In the genomic region with DNA sequence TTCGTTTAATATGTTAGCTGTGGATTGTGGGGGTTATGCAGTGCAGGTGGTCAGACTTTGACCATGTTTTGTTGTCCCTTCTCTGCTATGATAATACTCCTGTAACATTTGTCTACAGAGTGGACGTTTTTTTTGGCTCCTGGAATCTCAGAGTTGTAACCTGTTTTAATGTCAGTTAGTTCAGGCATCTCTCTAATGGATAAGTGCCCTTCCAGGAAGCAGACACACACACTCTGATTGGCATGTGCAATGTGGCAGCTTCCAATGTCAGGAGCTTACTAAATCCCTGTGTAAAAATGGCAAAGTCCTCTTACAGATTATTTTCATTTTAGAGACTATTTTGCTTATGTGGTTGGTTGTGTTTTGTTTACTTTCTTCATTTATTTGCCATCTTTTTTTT, we compare ENCODE assay signal across 24 cellular contexts.
A peak's percentile ranks its signal among the peaks of the same experiment; 100 is the strongest.
DNase-seq lines count a peak whose midpoint lies in the region; ATAC-seq and TF ChIP-seq lines count a peak whose summit lies in the region.
"Had no signal": no experiment of that assay in that cellular context is flagged by ENCODE, and none has a peak within 500 bp of the region (broad histone marks: within the 10 kb centered on the region; RNA-seq: fewer than 3 reads in every experiment).

No MANE protein-coding gene starts in this region.

- H3K9me2 ChIP-seq in OCI-LY1 (ENCODE audit: low read depth, low read length), result no peaks in the 10 kb centered on the region
- no peaks in the 10 kb centered on the region for H3K9me2 ChIP-seq in OCI-LY7 (ENCODE audit: insufficient read depth, low read length)

- H3K27ac Mint-ChIP-seq in natural killer cell treated with Interleukin-12 subunit alpha and Interleukin-12 subunit beta and Interleukin-15 and Interleukin-18, amount 100 ng/mL, for 72 hours, result no peak overlapping the region
- H3K27ac Mint-ChIP-seq: CD14-positive monocyte; CD4-positive, alpha-beta memory T cell; CD4-positive, CD25-positive, alpha-beta regulatory T cell; CD8-positive, alpha-beta memory T cell had no signal

- H3K79me2 ChIP-seq in OCI-LY1 (ENCODE audit: insufficient read depth, low read length) (no peaks in the 10 kb centered on the region), OCI-LY7 (ENCODE audit: insufficient read depth, low read depth, low read length) (no peaks in the 10 kb centered on the region)

- peak; percentile 80 for ATAC-seq in left lobe of liver
- ATAC-seq in natural killer cell treated with Interleukin-12 subunit alpha and Interleukin-12 subunit beta and Interleukin-15 and Interleukin-18, amount 100 ng/mL, for 72 hours, result no peak
- ATAC-seq: GM12878 had no signal

- no peaks in the 10 kb centered on the region for H3K36me3 ChIP-seq in OCI-LY1 (ENCODE audit: insufficient read depth, low read length)
- H3K36me3 ChIP-seq in OCI-LY7 (ENCODE audit: insufficient read depth, low read length), result no peaks in the 10 kb centered on the region
- H3K36me3 ChIP-seq: BE2C, BLaER1 had no signal

- POLR2A ChIA-PET in OCI-LY7 (lab: Charles Lee), result no interaction called here

- TF ChIP-seq CTCF in OCI-LY1 (IDR thresholded peaks at IDR 0.05; ENCODE audit: low read length) (no peak), OCI-LY7 (conservative IDR thresholded peaks at IDR 0.05; ENCODE audit: low read length) (no peak)

- no peak overlapping the region for H3K4me3 ChIP-seq in OCI-LY1 (ENCODE audit: low read depth, low read length, poor library complexity, severe bottlenecking)
- H3K4me3 ChIP-seq in OCI-LY7 (ENCODE audit: low read depth, low read length, poor library complexity, severe bottlenecking), result no peak overlapping the region
- H3K4me3 ChIP-seq: BLaER1, GM12878 had no signal

- H3K4me2 ChIP-seq in OCI-LY1 (ENCODE audit: low read length) (no peak overlapping the region), OCI-LY7 (ENCODE audit: low read length) (no peak overlapping the region)
- H3K4me2 ChIP-seq: BLaER1 had no signal

- no peak for DNase-seq in OCI-LY7 (ENCODE audit: low spot score)
- DNase-seq in left lobe of liver (ENCODE audit: low spot score), result no peak
- DNase-seq in natural killer cell treated with Interleukin-12 subunit alpha and Interleukin-12 subunit beta and Interleukin-15 and Interleukin-18, amount 100 ng/mL, for 72 hours (ENCODE audit: low spot score), result no peak
- DNase-seq in NCI-H69 (lab: John Stamatoyannopoulos, UW), result no peak
- no peak for DNase-seq in RPMI8226
- DNase-seq: 8988T; ACHN; BE2C; C1 segment of cervical spinal cord; CD4-positive, alpha-beta memory T cell; CD4-positive, CD25-positive, alpha-beta regulatory T cell; CD8-positive, alpha-beta memory T cell; COR-L47; DMS 273 treated with DMSO at 0.1 percent for 48 hours; DMS153; DMS53; DMS79; DND-41; EL; GDM1 had no signal

- H3K9me3 ChIP-seq in OCI-LY1 (ENCODE audit: low read length), result no peaks in the 10 kb centered on the region
- H3K9me3 ChIP-seq in OCI-LY7 (ENCODE audit: low read length), result no peaks in the 10 kb centered on the region
- H3K9me3 ChIP-seq: BE2C, BLaER1 had no signal

- intact Hi-C loops in OCI-LY7 (cut with micrococcal nuclease; ENCODE audit: unreplicated experiment), result no loop called here

- no peaks in the 10 kb centered on the region for H3K36me3 Mint-ChIP-seq in natural killer cell treated with Interleukin-12 subunit alpha and Interleukin-12 subunit beta and Interleukin-15 and Interleukin-18, amount 100 ng/mL, for 72 hours
- H3K36me3 Mint-ChIP-seq: CD14-positive monocyte; CD4-positive, alpha-beta memory T cell; CD4-positive, CD25-positive, alpha-beta regulatory T cell; CD8-positive, alpha-beta memory T cell had no signal

- no peaks in the 10 kb centered on the region for H3K27me3 Mint-ChIP-seq in natural killer cell treated with Interleukin-12 subunit alpha and Interleukin-12 subunit beta and Interleukin-15 and Interleukin-18, amount 100 ng/mL, for 72 hours
- H3K27me3 Mint-ChIP-seq: CD4-positive, alpha-beta memory T cell; CD4-positive, CD25-positive, alpha-beta regulatory T cell; CD8-positive, alpha-beta memory T cell had no signal

- no peak overlapping the region for H3K9ac ChIP-seq in OCI-LY1 (ENCODE audit: low read length)
- H3K9ac ChIP-seq: BLaER1 had no signal

- no peaks in the 10 kb centered on the region for H4K20me1 ChIP-seq in OCI-LY1 (ENCODE audit: insufficient read depth, low read length)
- H4K20me1 ChIP-seq in OCI-LY7 (ENCODE audit: insufficient read depth, low read length), result no peaks in the 10 kb centered on the region
- H4K20me1 ChIP-seq: BLaER1 had no signal

- CTCF ChIA-PET in OCI-LY7 (lab: Charles Lee; ENCODE audit: unreplicated experiment), result no interaction called here

- H3K4me3 Mint-ChIP-seq in natural killer cell treated with Interleukin-12 subunit alpha and Interleukin-12 subunit beta and Interleukin-15 and Interleukin-18, amount 100 ng/mL, for 72 hours, result no peak overlapping the region
- H3K4me3 Mint-ChIP-seq: CD14-positive monocyte; CD4-positive, alpha-beta memory T cell; CD4-positive, CD25-positive, alpha-beta regulatory T cell; CD8-positive, alpha-beta memory T cell had no signal

- peaks cover 7% of the 10 kb centered on the region for H3K9me3 Mint-ChIP-seq in natural killer cell treated with Interleukin-12 subunit alpha and Interleukin-12 subunit beta and Interleukin-15 and Interleukin-18, amount 100 ng/mL, for 72 hours

- no peaks in the 10 kb centered on the region for H3K27me3 ChIP-seq in OCI-LY1 (ENCODE audit: insufficient read depth, low read length)
- H3K27me3 ChIP-seq: BE2C, BLaER1 had no signal

- no peaks in the 10 kb centered on the region for H3F3A ChIP-seq in OCI-LY1 (ENCODE audit: insufficient read depth, low read length)

- H3K27ac ChIP-seq in OCI-LY1 (ENCODE audit: low read depth, low read length, poor library complexity, severe bottlenecking) (no peak overlapping the region), OCI-LY7 (ENCODE audit: low read depth, low read length, poor library complexity, severe bottlenecking) (no peak overlapping the region)
- H3K27ac ChIP-seq: BLaER1 had no signal

- peaks cover 4% of the 10 kb centered on the region for H3K4me1 ChIP-seq in OCI-LY1 (ENCODE audit: insufficient read depth, low read length, severe bottlenecking)
- H3K4me1 ChIP-seq in OCI-LY7 (ENCODE audit: insufficient read depth, low read length, poor library complexity, severe bottlenecking), result no peaks in the 10 kb centered on the region
- H3K4me1 ChIP-seq: BE2C, BLaER1 had no signal

- H2AFZ ChIP-seq in OCI-LY1 (ENCODE audit: low read length) (peak overlapping the region; percentile 57; the same call in 1 of the 2 replicates), OCI-LY7 (ENCODE audit: low read length) (0 out of 2 replicates have a peak overlapping the region, but pooled peaks have one; percentile 20)

- no TSS peak for BruUV-seq in OCI-LY7 (replicated peaks; lab: Mats Ljungman, UMichigan)

- H3K4me1 Mint-ChIP-seq in natural killer cell treated with Interleukin-12 subunit alpha and Interleukin-12 subunit beta and Interleukin-15 and Interleukin-18, amount 100 ng/mL, for 72 hours (ENCODE audit: low read depth in 2 of 2), result no peaks in the 10 kb centered on the region
- H3K4me1 Mint-ChIP-seq: CD14-positive monocyte; CD4-positive, alpha-beta memory T cell; CD4-positive, CD25-positive, alpha-beta regulatory T cell; CD8-positive, alpha-beta memory T cell had no signal
